Comparison of ENCODE assay signal across 9 cellular contexts in genomic region chr3:50268703-50269451, GRCh38. TPM values are rescaled to one million over a fixed set of nuclear protein-coding genes. Genes with fewer than 3 reads are reported as not detected.
DNase-seq lines count a peak whose midpoint lies in the region; ATAC-seq and TF ChIP-seq lines count a peak whose summit lies in the region.
"Had no signal": no experiment of that assay in that cellular context is flagged by ENCODE, and none has a peak within 500 bp of the region (broad histone marks: within the 10 kb centered on the region; RNA-seq: fewer than 3 reads in every experiment).

Gene SEMA3B, plus strand, starts transcription at chr3:50269147. Its CDS starts 94 bp downstream, at chr3:50269241.

- in situ Hi-C loops in GM13977 (cut with MboI; ENCODE audit: low pct_unique_long_range_greater_than_20kb, low sequenced_read_pairs, unreplicated experiment): no loop called here

- CTCF ChIA-PET in SK-N-SH (lab: Yijun Ruan, JAX): interaction anchor here (1.5 to 12.2 kb wide), 4 partner anchors 9 to 77 kb away, joined by 4 to 206 read pairs (median 60); partner anchors contain the start of gene GNAT1

- H3K9ac ChIP-seq in SK-N-SH: no peak within 1 kb of the TSS
- peak within 1 kb of the TSS; percentile 93 for H3K9ac ChIP-seq in mucosa of stomach (ENCODE audit: low read length)

- H3K4me3 Mint-ChIP-seq in endothelial cell (ENCODE audit: unreplicated experiment): no peak within 1 kb of the TSS

- peak within 1 kb of the TSS; percentile 41 for H3K27ac Mint-ChIP-seq in endothelial cell (ENCODE audit: unreplicated experiment)

- H3K9me2 ChIP-seq in SK-N-SH: no peaks in the 10 kb centered on the region

- WGBS in SK-N-SH (ENCODE audit: low lambda C conversion rate): 59% methylated on average over 12 of the region's 21 CpGs
- WGBS in aorta, 2 donors: 10 to 13% methylated on average over 20 to 21 of the region's 21 CpGs

- no peaks in the 10 kb centered on the region for H3K9me3 Mint-ChIP-seq in endothelial cell (ENCODE audit: unreplicated experiment)

- no peaks in the 10 kb centered on the region for H4K20me1 ChIP-seq in SK-N-SH (ENCODE audit: insufficient read depth)

- intact Hi-C loops in aorta (cut with DNase I): loop anchor here in 1 of 2 donors (2.0 kb wide), 1 partner anchor 32 kb away; the partner anchor contains the start of gene GNAI2

- no peak for TF ChIP-seq CTCF in SK-N-SH (IDR thresholded peaks at IDR 0.05)
- TF ChIP-seq CTCF in endothelial cell (IDR thresholded peaks at IDR 0.05; ENCODE audit: unreplicated experiment): no peak
- TF ChIP-seq CTCF in GM13977 (IDR thresholded peaks at IDR 0.05; ENCODE audit: extremely low read depth, insufficient read depth, missing control alignments): no peak

- H3K4me1 Mint-ChIP-seq in endothelial cell (ENCODE audit: unreplicated experiment): peaks cover 7% of the 10 kb centered on the region

- TF ChIP-seq RAD21 in SK-N-SH (IDR thresholded peaks at IDR 0.05; ENCODE audit: low read length): no peak

- no peaks in the 10 kb centered on the region for H3K79me2 ChIP-seq in SK-N-SH (ENCODE audit: insufficient read depth)

- H3K4me2 ChIP-seq in SK-N-SH: peak within 1 kb of the TSS; percentile 56; the same call in 1 of the 2 replicates

- H3K9me3 ChIP-seq in SK-N-SH: no peaks in the 10 kb centered on the region
- H3K9me3 ChIP-seq in mucosa of stomach (ENCODE audit: control insufficient read depth, low read length): no peaks in the 10 kb centered on the region
- H3K9me3 ChIP-seq in aorta (ENCODE audit: control insufficient read depth, low read length): no peaks in the 10 kb centered on the region
- H3K9me3 ChIP-seq: BE2C had no signal

- H3K36me3 Mint-ChIP-seq in endothelial cell (ENCODE audit: low read depth, unreplicated experiment): peaks cover 9% of the 10 kb centered on the region

- H3K4me3 ChIP-seq in SK-N-SH (ENCODE audit: low read depth in 2 of 2, low read length in 1 of 2) (no peak within 1 kb of the TSS), mucosa of stomach (ENCODE audit: low read length) (peak within 1 kb of the TSS; percentile 71), aorta (ENCODE audit: low read length in 2 of 2) (no peak within 1 kb of the TSS)

- no peak within 1 kb of the TSS for H2AFZ ChIP-seq in SK-N-SH (ENCODE audit: low read depth)

- no peak for TF ChIP-seq EP300 in SK-N-SH (IDR thresholded peaks at IDR 0.05; ENCODE audit: borderline replicate concordance in 1 of 2, low read depth in 1 of 2, low read length in 1 of 2)

- DNase-seq in SK-N-SH: no peak
- no peak for DNase-seq in endothelial cell (ENCODE audit: low spot score)
- DNase-seq in aorta: peak; percentile 83 to 93
- no peak for DNase-seq in GM13977 (ENCODE audit: low spot score)
- DNase-seq: BE2C had no signal

- H3F3A ChIP-seq in SK-N-SH (replicated peaks; ENCODE audit: insufficient read depth): peaks cover 23% of the 10 kb centered on the region

- H3K27me3 ChIP-seq in SK-N-SH (ENCODE audit: insufficient read depth) (no peaks in the 10 kb centered on the region), mucosa of stomach (ENCODE audit: control insufficient read depth, insufficient read depth, low read length) (no peaks in the 10 kb centered on the region), aorta (ENCODE audit: control insufficient read depth in 1 of 2, insufficient read depth in 2 of 2, low read length in 1 of 2) (no peaks in the 10 kb centered on the region)

- H3K4me1 ChIP-seq in SK-N-SH (ENCODE audit: control insufficient read depth in 1 of 2, insufficient read depth in 2 of 2, low read depth in 1 of 2, low read length in 1 of 2) (peaks cover 26 to 36% of the 10 kb centered on the region in 2 experiments; a peak in 3 of 4 replicates), mucosa of stomach (ENCODE audit: control insufficient read depth, insufficient read depth, low read length) (peaks cover 83% of the 10 kb centered on the region), aorta (ENCODE audit: control insufficient read depth in 1 of 2, insufficient read depth in 2 of 2, low read length in 2 of 2) (no peaks in the 10 kb centered on the region)
- H3K4me1 ChIP-seq: BE2C had no signal

- no peak within 1 kb of the TSS for H3K27ac ChIP-seq in SK-N-SH (ENCODE audit: low read depth in 2 of 2, low read length in 1 of 2)
- H3K27ac ChIP-seq in aorta (ENCODE audit: low read depth in 1 of 2, low read length in 2 of 2): peak within 1 kb of the TSS in 1 of 2 donors; percentile 87

- H3K36me3 ChIP-seq in SK-N-SH (replicated peaks in 1 of 2; ENCODE audit: control insufficient read depth in 1 of 2, insufficient read depth in 2 of 2, low read length in 1 of 2) (no peaks in the 10 kb centered on the region), mucosa of stomach (ENCODE audit: control insufficient read depth, insufficient read depth, low read length) (no peaks in the 10 kb centered on the region), aorta (ENCODE audit: control insufficient read depth in 1 of 2, insufficient read depth in 2 of 2, low read length in 1 of 2) (no peaks in the 10 kb centered on the region)
- H3K36me3 ChIP-seq: BE2C had no signal

- H3K27me3 Mint-ChIP-seq in endothelial cell (ENCODE audit: unreplicated experiment): peaks cover 33% of the 10 kb centered on the region

- no peak for ATAC-seq in SK-N-SH treated with all-trans-retinoic acid at 6 μM for 48 hours
- peak; percentile 17 for ATAC-seq in aorta (ENCODE audit: low FRiP score)
- ATAC-seq in GM18502 (IDR thresholded peaks at IDR 0.05; ENCODE audit: poor library complexity, unreplicated experiment): no peak
- no peak for ATAC-seq in GM19328 (IDR thresholded peaks at IDR 0.05; ENCODE audit: unreplicated experiment)

- POLR2A ChIA-PET in SK-N-SH (lab: Yijun Ruan, JAX): no interaction called here

TF ChIP-seq in SK-N-SH, 30 proteins besides CTCF, POLR2A, EP300 and RAD21:
- TF ChIP-seq SMC3 (IDR thresholded peaks at IDR 0.05; ENCODE audit: low read depth, low read length) (no peak), EZH2phosphoT487 (IDR thresholded peaks at IDR 0.05; ENCODE audit: borderline replicate concordance, low read depth) (no peak)

TF ChIP-seq in SK-N-SH treated with all-trans-retinoic acid at 6 μM for 48 hours, 23 proteins besides CTCF, POLR2A, EP300 and RAD21 (continues in another document):
- no peak for TF ChIP-seq SNAI2 (CRISPR knock-in tag; IDR thresholded peaks at IDR 0.05)
- TF ChIP-seq ZNF565 (CRISPR knock-in tag; conservative IDR thresholded peaks at IDR 0.05; ENCODE audit: low read depth): no peak
- TF ChIP-seq OSR1 (CRISPR knock-in tag; IDR thresholded peaks at IDR 0.05): no peak
- no peak for TF ChIP-seq ESRRG (CRISPR knock-in tag; IDR thresholded peaks at IDR 0.05)
- TF ChIP-seq RARB (CRISPR knock-in tag; IDR thresholded peaks at IDR 0.05): no peak
- TF ChIP-seq CSDC2 (CRISPR knock-in tag; IDR thresholded peaks at IDR 0.05): no peak
- TF ChIP-seq BACH2 (CRISPR knock-in tag; IDR thresholded peaks at IDR 0.05; ENCODE audit: borderline replicate concordance): no peak
- TF ChIP-seq ARNTL (CRISPR knock-in tag; IDR thresholded peaks at IDR 0.05; ENCODE audit: borderline replicate concordance, low read depth): no peak
- no peak for TF ChIP-seq TOX (CRISPR knock-in tag; IDR thresholded peaks at IDR 0.05; ENCODE audit: borderline replicate concordance)
- no peak for TF ChIP-seq CSRNP3 (CRISPR knock-in tag; IDR thresholded peaks at IDR 0.05)
- no peak for TF ChIP-seq ZNF8 (CRISPR knock-in tag; IDR thresholded peaks at IDR 0.05)
- no peak for TF ChIP-seq ZC3H10 (CRISPR knock-in tag; IDR thresholded peaks at IDR 0.05)
- TF ChIP-seq POU6F1 (CRISPR knock-in tag; IDR thresholded peaks at IDR 0.05; ENCODE audit: borderline replicate concordance, low read depth): no peak
- no peak for TF ChIP-seq TCF4 (CRISPR knock-in tag; IDR thresholded peaks at IDR 0.05; ENCODE audit: borderline replicate concordance)
- no peak for TF ChIP-seq ZFP30 (CRISPR knock-in tag; IDR thresholded peaks at IDR 0.05)

RNA-seq across cellular contexts. Expression of gene SEMA3B, which starts in this region (rescaled TPM):
- polyA plus RNA-seq in SK-N-SH (2012; rRNA removed): 12.4 and 14.9 TPM in 2 replicates
- 3.4 and 5.3 TPM in 2 replicates for polyA plus RNA-seq in SK-N-SH (2012; cell fraction: cytosol; rRNA removed)
- 83.1 and 135 TPM in 2 replicates for polyA plus RNA-seq in SK-N-SH (2012; cell fraction: nucleus; rRNA removed)
- 1.7 TPM for total RNA-seq in endothelial cell (ENCODE audit: unreplicated experiment)
- total RNA-seq in aorta: 10 to 100 TPM; 26.0 to 57.4 TPM
- 10 to 100 TPM; 23.3 to 69.5 TPM for polyA plus RNA-seq in aorta

Comparison
In these comparisons a context has a peak if more than half of its experiments do, and no peak if none do; other contexts are left out.
1. RNA of gene SEMA3B (total RNA-seq): 26.0 to 57.4 TPM in aorta; 1.7 TPM in endothelial cell (single experiment); every median in the first group is over 10 times any median in the second.
2. DNase-seq: peak in aorta (2 of 2); none in SK-N-SH (single experiment), endothelial cell (single experiment) and GM13977 (single experiment).